In the genomic region with DNA sequence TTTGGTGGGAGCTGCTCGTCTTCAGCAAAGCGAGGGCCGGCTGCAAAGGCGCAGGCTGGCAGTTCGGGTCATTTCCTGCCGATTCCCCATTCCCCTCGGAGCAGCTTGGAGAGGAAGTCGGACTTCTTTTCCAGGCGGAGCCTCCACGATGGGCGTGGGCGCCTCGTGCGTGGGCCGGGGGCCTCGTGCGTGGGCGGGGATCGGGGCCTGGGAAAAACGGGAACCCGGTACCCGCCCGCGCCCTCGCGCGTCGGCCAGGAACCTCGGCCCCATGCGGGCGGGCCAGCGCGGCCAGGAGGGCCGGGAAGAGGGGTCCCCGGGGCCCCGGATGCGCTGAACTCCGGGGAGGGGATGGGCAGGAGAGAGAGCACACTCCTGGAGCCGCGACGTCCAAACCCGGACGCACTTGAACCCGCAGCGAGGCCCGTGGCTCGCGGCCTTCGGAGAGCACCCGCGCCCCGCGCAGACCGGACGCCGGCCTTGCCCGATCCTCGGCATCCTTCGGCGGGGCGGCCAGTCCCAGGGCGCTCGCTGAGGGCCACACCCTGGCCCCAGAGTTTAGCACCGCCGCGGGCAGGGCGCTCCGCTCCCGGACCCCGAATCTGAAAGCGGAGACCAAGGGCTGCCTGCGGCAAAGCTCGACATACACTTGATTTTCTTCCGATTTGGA, we compare ENCODE assay signal across 8 cellular contexts.
A peak's percentile ranks its signal among the peaks of the same experiment; 100 is the strongest.
DNase-seq lines count a peak whose midpoint lies in the region; ATAC-seq, FAIRE-seq and TF ChIP-seq lines count a peak whose summit lies in the region.

No MANE protein-coding gene starts in this region.

- no TSS peak for BruUV-seq in GM12878 (replicated peaks; lab: Mats Ljungman, UMichigan)

- 0 out of 2 replicates have a peak, but pooled peaks cover 2% of the 10 kb centered on the region for H3K4me1 ChIP-seq in HEK293 (ENCODE audit: control insufficient read depth, insufficient read depth, low read length)
- H3K4me1 ChIP-seq in GM12878 (ENCODE audit: control insufficient read depth, insufficient read depth, low read length) = no peaks in the 10 kb centered on the region

- under 1% methylated on average over 60 of the region's 74 CpGs for WGBS in GM12878 (ENCODE audit: insufficient coverage, insufficient replicate concordance, low lambda C conversion rate, missing lambda C conversion rate)

- CTCF ChIA-PET in HEK293 (lab: Yijun Ruan, JAX) = interaction anchor here (0.6 to 7.1 kb wide), 25 partner anchors 8 to 782 kb away, joined by 3 to 60 read pairs (median 4); no protein-coding TSS in a partner anchor
- CTCF ChIA-PET in GM12878 (lab: Yijun Ruan, JAX) = interaction anchor here (0.5 to 8.9 kb wide), 17 partner anchors 16 to 947 kb away, joined by 3 to 83 read pairs (median 4); no protein-coding TSS in a partner anchor

- FAIRE-seq in GM12878 (lab: Jason Lieb, UNC) = no peak

- peak overlapping the region; percentile 58 for H3K4me3 Mint-ChIP-seq in T-helper 1 cell treated with Interleukin-12 subunit alpha and Interleukin-12 subunit beta and Interleukin-4 antibody, amounts not matched to agents 30 μg/mL and 1 μg/mL, for 36 hours

- H3K36me3 ChIP-seq in HEK293 (ENCODE audit: control insufficient read depth in 2 of 2, insufficient read depth in 1 of 2, low read length in 2 of 2) (no peaks in the 10 kb centered on the region), GM12878 (ENCODE audit: control insufficient read depth in 2 of 2, insufficient read depth in 2 of 2, low read length in 1 of 2) (no peaks in the 10 kb centered on the region)

- H3K27me3 Mint-ChIP-seq in T-helper 1 cell treated with Interleukin-12 subunit alpha and Interleukin-12 subunit beta and Interleukin-4 antibody, amounts not matched to agents 30 μg/mL and 1 μg/mL, for 36 hours (ENCODE audit: low read depth) = peaks cover 69% of the 10 kb centered on the region

- H3K27ac ChIP-seq in HEK293 (ENCODE audit: extremely low read depth, low read depth, low read length) (peak overlapping the region; percentile 94), GM12878 (ENCODE audit: control insufficient read depth, insufficient read depth) (no peak overlapping the region)

- H3K9ac ChIP-seq in GM12878 (ENCODE audit: control insufficient read depth, insufficient read depth, low read length) = peak overlapping the region; percentile 27; the same call in 1 of the 2 replicates

- ATAC-seq in GM12878 = peak; percentile 57

- no peak for TF ChIP-seq EP300 in GM12878 (IDR thresholded peaks at IDR 0.05; ENCODE audit: borderline replicate concordance in 1 of 2, control insufficient read depth in 1 of 2, low read depth in 2 of 2, low read length in 2 of 2)

- no peaks in the 10 kb centered on the region for H3K79me2 ChIP-seq in GM12878 (ENCODE audit: control insufficient read depth, insufficient read depth, low read length)

- no peaks in the 10 kb centered on the region for H3K36me3 Mint-ChIP-seq in T-helper 1 cell treated with Interleukin-12 subunit alpha and Interleukin-12 subunit beta and Interleukin-4 antibody, amounts not matched to agents 30 μg/mL and 1 μg/mL, for 36 hours (ENCODE audit: low read depth)

- H2AFZ ChIP-seq in GM12878 (ENCODE audit: control insufficient read depth, low read depth, low read length) = peak overlapping the region; percentile 72

- peak overlapping the region; percentile 68 for H3K4me2 ChIP-seq in GM12878 (ENCODE audit: control insufficient read depth, insufficient read depth)

- no peaks in the 10 kb centered on the region for H3K9me3 ChIP-seq in HEK293 (ENCODE audit: control insufficient read depth, insufficient read depth, low read depth, low read length)
- no peaks in the 10 kb centered on the region for H3K9me3 ChIP-seq in GM12878 (replicated peaks; ENCODE audit: control insufficient read depth, insufficient read depth, low read length)

- H3K27ac Mint-ChIP-seq in T-helper 1 cell treated with Interleukin-12 subunit alpha and Interleukin-12 subunit beta and Interleukin-4 antibody, amounts not matched to agents 30 μg/mL and 1 μg/mL, for 36 hours = no peak overlapping the region

- no peak for TF ChIP-seq RAD21 in GM12878 (IDR thresholded peaks at IDR 0.05; ENCODE audit: insufficient read depth, low read depth, low read length)

- SMC1A ChIA-PET in GM12878 (lab: Charles Lee; ENCODE audit: uncharacterized antibody, unreplicated experiment) = interaction anchor here (0.9 to 10.1 kb wide), 13 partner anchors 16 to 512 kb away, joined by 3 to 79 read pairs (median 4); no protein-coding TSS in a partner anchor

- no peaks in the 10 kb centered on the region for H3K9me3 Mint-ChIP-seq in T-helper 1 cell treated with Interleukin-12 subunit alpha and Interleukin-12 subunit beta and Interleukin-4 antibody, amounts not matched to agents 30 μg/mL and 1 μg/mL, for 36 hours

- peaks cover 5% of the 10 kb centered on the region for H3K4me1 Mint-ChIP-seq in T-helper 1 cell treated with Interleukin-12 subunit alpha and Interleukin-12 subunit beta and Interleukin-4 antibody, amounts not matched to agents 30 μg/mL and 1 μg/mL, for 36 hours (ENCODE audit: low read depth)

- H3K4me3 ChIP-seq in HEK293 (ENCODE audit: low read depth, low read length) = peak overlapping the region; percentile 69
- peak overlapping the region; percentile 64 for H3K4me3 ChIP-seq in GM12878

- peaks cover 2 to 8% of the 10 kb centered on the region in 2 experiments for H3K27me3 ChIP-seq in GM12878 (replicated peaks in 1 of 2; ENCODE audit: control insufficient read depth in 2 of 2, insufficient read depth in 2 of 2, low read length in 1 of 2)

- in situ Hi-C loops in GM12878 (cut with MboI) = loop anchor here (5.0 kb wide), 1 partner anchor 510 kb away; the partner anchor contains the start of gene HOXD8

- TF ChIP-seq POLR2A in GM12878 (IDR thresholded peaks at IDR 0.05; ENCODE audit: low read depth, low read length) = no peak

- POLR2A ChIA-PET in HEK293 (lab: Yijun Ruan, JAX) = interaction anchor here (0.5 to 1.6 kb wide), 5 partner anchors 55 to 511 kb away, joined by 3 to 6 read pairs (median 3); no protein-coding TSS in a partner anchor
- POLR2A ChIA-PET in GM12878 (lab: Charles Lee) = interaction anchor here (0.7 kb wide), 2 partner anchors 95 to 485 kb away, joined by 4 to 6 read pairs; no protein-coding TSS in a partner anchor

- DNase-seq in T-helper 1 cell (no peak), NCI-H2171 (lab: John Stamatoyannopoulos, UW) (peak; percentile 17), GM12878 (ENCODE audit: low read depth, low spot score) (no peak), iris pigment epithelial cell (ENCODE audit: low read depth) (peak; percentile 7), dedifferentiated amniotic fluid mesenchymal stem cell (ENCODE audit: extremely low spot score) (no peak)
- DNase-seq in stimulated activated CD4-positive, alpha-beta T cell treated with anti-CD3 and anti-CD28 coated beads, Interleukin-1b, Interleukin-23, amount 100 ng/mL, for 48 hours = peak; percentile 4

- RAD21 ChIA-PET in GM12878 (lab: Charles Lee; ENCODE audit: unreplicated experiment) = interaction anchor here (0.6 to 3.6 kb wide), 15 partner anchors 14 to 1418 kb away, joined by 3 to 28 read pairs (median 4); no protein-coding TSS in a partner anchor

- no peaks in the 10 kb centered on the region for H4K20me1 ChIP-seq in GM12878 (ENCODE audit: control insufficient read depth, insufficient read depth)

- peak; percentile 43; the same call in 1 of the 2 replicates for TF ChIP-seq CTCF in HEK293 (tag by site-specific recombination; IDR thresholded peaks at IDR 0.05)
- TF ChIP-seq CTCF in GM12878 (IDR thresholded peaks at IDR 0.05 in 2 of 3, conservative IDR thresholded peaks at IDR 0.05 in 1 of 3; ENCODE audit: control insufficient read depth in 2 of 3, extremely low read depth in 1 of 3, insufficient read depth in 1 of 3, low read depth in 3 of 3, low read length in 3 of 3) = no peak

- intact Hi-C loops in GM12878 (cut with micrococcal nuclease; ENCODE audit: unreplicated experiment) = loop anchor here (1.0 to 2.0 kb wide), 3 partner anchors 183 to 511 kb away; no protein-coding TSS in a partner anchor

TF ChIP-seq in HEK293, 187 proteins besides CTCF, POLR2A, EP300 and RAD21 (continues in another document):
- no peak for TF ChIP-seq ZBTB7A (tag by site-specific recombination; IDR thresholded peaks at IDR 0.05; ENCODE audit: low read depth)
- no peak for TF ChIP-seq ZNF580 (tag by site-specific recombination; IDR thresholded peaks at IDR 0.05)
- TF ChIP-seq ZBTB8A (tag by site-specific recombination; IDR thresholded peaks at IDR 0.05) = peak; percentile 73
- no peak for TF ChIP-seq ZNF791 (tag by site-specific recombination; IDR thresholded peaks at IDR 0.05)

TF ChIP-seq in GM12878, 131 proteins besides CTCF, POLR2A, EP300 and RAD21:
- TF ChIP-seq IKZF1 (conservative IDR thresholded peaks at IDR 0.05) (no peak; the same call in 1 of the 2 replicates), ZNF687 (IDR thresholded peaks at IDR 0.05) (no peak), EGR1 (IDR thresholded peaks at IDR 0.05; ENCODE audit: borderline replicate concordance in 1 of 2, low read depth in 2 of 2, low read length in 2 of 2) (peak in 1 of 2 experiments; percentile 75; a peak in 2 of 3 replicates)

Comparison
In these comparisons a context has a peak if more than half of its experiments do, and no peak if none do; other contexts are left out.
1. DNase-seq: peak in NCI-H2171 (single experiment), iris pigment epithelial cell (single experiment) and stimulated activated CD4-positive, alpha-beta T cell treated with anti-CD3 and anti-CD28 coated beads, Interleukin-1b, Interleukin-23, amount 100 ng/mL, for 48 hours (single experiment); none in T-helper 1 cell (0 of 5), GM12878 (single experiment) and dedifferentiated amniotic fluid mesenchymal stem cell (single experiment).